ENCODE assay signal across 2 cellular contexts in the genomic region with DNA sequence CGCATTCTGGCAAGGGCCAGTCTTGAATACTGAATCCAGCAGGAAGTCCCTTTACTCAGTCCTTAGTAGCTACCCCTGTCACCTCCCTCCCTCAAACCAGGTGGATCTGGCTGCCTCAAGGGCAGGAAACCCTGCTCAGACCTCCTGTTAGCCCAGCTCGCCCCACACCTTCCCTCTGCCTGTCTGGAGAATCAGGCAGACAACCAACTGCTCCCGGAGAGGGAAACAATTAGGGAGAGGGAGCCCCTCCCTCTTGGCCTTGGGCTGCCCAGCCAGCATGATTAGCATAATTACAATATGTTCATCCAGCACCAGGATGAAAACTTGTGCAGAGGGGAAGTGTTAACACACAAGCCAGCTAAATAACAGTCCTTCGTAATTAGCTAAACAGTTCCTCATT.
TF ChIP-seq lines count a peak whose summit lies in the region.

No MANE protein-coding gene starts in this region.

TF ChIP-seq in SK-N-SH, 30 proteins besides CTCF, POLR2A, EP300 and RAD21:
- TF ChIP-seq GATA2 (CRISPR knock-in tag; IDR thresholded peaks at IDR 0.05) (peak; percentile 31; the same call in 1 of the 2 replicates), NFIC (IDR thresholded peaks at IDR 0.05; ENCODE audit: borderline replicate concordance) (no peak)

TF ChIP-seq in SK-N-SH treated with all-trans-retinoic acid at 6 μM for 48 hours, 23 proteins besides CTCF, POLR2A, EP300 and RAD21 (continued from another document):
- TF ChIP-seq RARB (CRISPR knock-in tag; IDR thresholded peaks at IDR 0.05): no peak
- no peak for TF ChIP-seq ZNF565 (CRISPR knock-in tag; conservative IDR thresholded peaks at IDR 0.05; ENCODE audit: low read depth)
- no peak for TF ChIP-seq TSHZ2 (CRISPR knock-in tag; IDR thresholded peaks at IDR 0.05)
- TF ChIP-seq, protein P1, sequence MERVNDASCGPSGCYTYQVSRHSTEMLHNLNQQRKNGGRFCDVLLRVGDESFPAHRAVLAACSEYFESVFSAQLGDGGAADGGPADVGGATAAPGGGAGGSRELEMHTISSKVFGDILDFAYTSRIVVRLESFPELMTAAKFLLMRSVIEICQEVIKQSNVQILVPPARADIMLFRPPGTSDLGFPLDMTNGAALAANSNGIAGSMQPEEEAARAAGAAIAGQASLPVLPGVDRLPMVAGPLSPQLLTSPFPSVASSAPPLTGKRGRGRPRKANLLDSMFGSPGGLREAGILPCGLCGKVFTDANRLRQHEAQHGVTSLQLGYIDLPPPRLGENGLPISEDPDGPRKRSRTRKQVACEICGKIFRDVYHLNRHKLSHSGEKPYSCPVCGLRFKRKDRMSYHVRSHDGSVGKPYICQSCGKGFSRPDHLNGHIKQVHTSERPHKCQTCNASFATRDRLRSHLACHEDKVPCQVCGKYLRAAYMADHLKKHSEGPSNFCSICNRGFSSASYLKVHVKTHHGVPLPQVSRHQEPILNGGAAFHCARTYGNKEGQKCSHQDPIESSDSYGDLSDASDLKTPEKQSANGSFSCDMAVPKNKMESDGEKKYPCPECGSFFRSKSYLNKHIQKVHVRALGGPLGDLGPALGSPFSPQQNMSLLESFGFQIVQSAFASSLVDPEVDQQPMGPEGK (CRISPR knock-in tag; IDR thresholded peaks at IDR 0.05; ENCODE audit: borderline replicate concordance): no peak
- TF ChIP-seq PPARA (CRISPR knock-in tag; IDR thresholded peaks at IDR 0.05; ENCODE audit: borderline replicate concordance): no peak
- no peak for TF ChIP-seq OSR1 (CRISPR knock-in tag; IDR thresholded peaks at IDR 0.05)
- TF ChIP-seq SNAI2 (CRISPR knock-in tag; IDR thresholded peaks at IDR 0.05): no peak
